ENCODE assay signal across 9 cellular contexts in the genomic region with DNA sequence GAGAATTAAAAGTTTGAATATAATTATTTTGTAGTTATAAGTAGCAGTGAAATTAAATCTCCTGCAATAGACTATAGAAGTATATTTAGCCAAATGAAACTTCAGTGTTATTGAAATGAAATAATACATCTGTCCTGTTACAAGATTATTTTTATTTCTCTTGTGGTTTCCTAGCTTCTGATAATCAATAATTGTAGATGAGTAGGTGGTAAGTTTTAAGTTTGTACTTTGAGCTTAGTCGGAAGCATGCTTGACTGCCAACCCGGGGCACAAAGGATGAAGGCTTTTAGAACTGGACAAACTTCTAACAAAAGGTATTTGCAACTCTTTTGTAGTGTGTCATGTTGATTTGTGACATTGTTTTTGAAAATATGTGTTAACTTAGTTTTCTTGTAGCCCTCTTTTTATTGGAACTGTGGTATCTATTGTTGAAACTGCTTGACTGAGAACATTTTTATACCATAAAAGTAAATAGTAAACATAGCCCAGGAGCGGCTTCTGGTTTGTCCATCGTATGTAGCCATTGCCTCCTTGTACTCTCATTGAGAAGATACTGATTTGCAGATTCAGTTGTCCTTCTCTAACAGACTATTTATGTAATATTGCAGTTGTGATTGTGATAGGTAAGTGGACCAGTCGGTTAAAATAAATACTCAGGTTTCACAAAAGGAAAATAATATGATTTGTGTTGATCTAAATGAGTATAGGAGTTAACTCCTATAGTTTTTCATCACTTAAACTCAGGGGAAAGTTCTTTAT. TPM values are rescaled to one million over a fixed set of nuclear protein-coding genes. Genes with fewer than 3 reads are reported as not detected.
DNase-seq lines count a peak whose midpoint lies in the region; ATAC-seq and TF ChIP-seq lines count a peak whose summit lies in the region.
"Had no signal": no experiment of that assay in that cellular context is flagged by ENCODE, and none has a peak within 500 bp of the region (broad histone marks: within the 10 kb centered on the region; RNA-seq: fewer than 3 reads in every experiment).

No MANE protein-coding gene starts in this region.

- H3K27ac ChIP-seq in PC-3 (ENCODE audit: low read length) (no peak overlapping the region), epithelial cell of prostate (peak overlapping the region; percentile 86), prostate gland (peak overlapping the region; percentile 22 to 31)

- no TSS peak for BruUV-seq in PC-3 (replicated peaks; lab: Mats Ljungman, UMichigan)

- peak overlapping the region; percentile 57; the same call in 1 of the 2 replicates for H3K9ac ChIP-seq in PC-3 (ENCODE audit: low read length)

- H3K27me3 ChIP-seq in PC-3 (ENCODE audit: low read length), result no peaks in the 10 kb centered on the region
- no peaks in the 10 kb centered on the region for H3K27me3 ChIP-seq in prostate gland (replicated peaks; ENCODE audit: insufficient read depth)

- no peaks in the 10 kb centered on the region for H3K9me3 ChIP-seq in PC-3 (ENCODE audit: low read length)
- H3K9me3 ChIP-seq in prostate gland, result no peaks in the 10 kb centered on the region
- H3K9me3 ChIP-seq: mucosa of descending colon had no signal

- peaks cover 72% of the 10 kb centered on the region for H4K20me1 ChIP-seq in PC-3 (ENCODE audit: low read length)

- WGBS in prostate gland, result 12% methylated on average over 5 of the region's 5 CpGs

- no peak overlapping the region for H2AFZ ChIP-seq in PC-3 (ENCODE audit: low read length)

- ATAC-seq in PC-3, result no peak
- no peak for ATAC-seq in HG03175 (IDR thresholded peaks at IDR 0.05; ENCODE audit: unreplicated experiment)
- ATAC-seq: mucosa of descending colon had no signal

- H3K4me2 ChIP-seq in PC-3 (ENCODE audit: low read length), result peak overlapping the region; percentile 95

- H3K79me2 ChIP-seq in PC-3 (ENCODE audit: low read length), result peaks cover 78% of the 10 kb centered on the region

- H3K36me3 ChIP-seq in PC-3 (ENCODE audit: low read depth, low read length), result 0 out of 2 replicates have a peak, but pooled peaks cover 3% of the 10 kb centered on the region
- H3K36me3 ChIP-seq in prostate gland, result no peaks in the 10 kb centered on the region

- no peaks in the 10 kb centered on the region for H3F3A ChIP-seq in PC-3 (ENCODE audit: low read length, unreplicated experiment)

- H3K9me2 ChIP-seq in PC-3 (replicated peaks; ENCODE audit: low read length), result no peaks in the 10 kb centered on the region

- TF ChIP-seq CTCF in GM12875 (IDR thresholded peaks at IDR 0.05; ENCODE audit: borderline replicate concordance, insufficient read depth, low read depth, low read length) (no peak), PC-3 (conservative IDR thresholded peaks at IDR 0.05; ENCODE audit: low read depth, low read length) (no peak), prostate gland (IDR thresholded peaks at IDR 0.05) (no peak)

- DNase-seq in PC-3, result peak; percentile 9
- DNase-seq in epithelial cell of prostate (ENCODE audit: low read depth, low spot score), result no peak
- no peak for DNase-seq in prostate gland (ENCODE audit: low spot score)
- no peak for DNase-seq in cerebellum (ENCODE audit: low spot score)
- DNase-seq in NCI-H446 treated with DMSO at 0.1 percent for 48 hours (lab: John Stamatoyannopoulos, UW), result no peak
- DNase-seq in OCI-M1 (lab: John Stamatoyannopoulos, UW), result no peak

- intact Hi-C loops in PC-3 (cut with micrococcal nuclease) (loop anchor here (5.0 kb wide), 5 partner anchors 65 to 680 kb away; no protein-coding TSS in a partner anchor), prostate gland (cut with DNase I) (loop anchor here (10.0 kb wide), 1 partner anchor 513 kb away; no protein-coding TSS in a partner anchor)

- POLR2A ChIA-PET in PC-3 (lab: Charles Lee; ENCODE audit: unreplicated experiment), result no interaction called here

- H3K4me3 ChIP-seq in GM12875 (ENCODE audit: low read depth, low read length) (peak overlapping the region; percentile 11), PC-3 (ENCODE audit: low read length) (peak overlapping the region; percentile 90), prostate gland (peak overlapping the region; percentile 90 to 96)
- H3K4me3 ChIP-seq: mucosa of descending colon had no signal

- TF ChIP-seq POLR2A in prostate gland (IDR thresholded peaks at IDR 0.05), result no peak

- H3K4me1 ChIP-seq in PC-3 (ENCODE audit: insufficient read depth, low read length) (peaks cover 27% of the 10 kb centered on the region), prostate gland (replicated peaks) (peaks cover 4% of the 10 kb centered on the region)

- CTCF ChIA-PET in PC-3 (lab: Charles Lee), result no interaction called here

RNA-seq across cellular contexts. Expression of gene CTNNB1, which starts 2.9 kb away (rescaled TPM):
- total RNA-seq in PC-3 (2014; rRNA removed) (460 and 474 TPM in 2 replicates), prostate gland (100 to 1,000 TPM; 405 to 467 TPM), cerebellum (906 TPM)

Comparison
In these comparisons a context has a peak if more than half of its experiments do, and no peak if none do; other contexts are left out.
1. H3K4me3 ChIP-seq: peak in every context shown above with its lines; median percentile 93 in prostate gland; 90 in PC-3; 11 in GM12875.